15 cellular contexts compared by ENCODE assay signal in genomic region chr3:52202384-52203077, GRCh38. TPM values are rescaled to one million over a fixed set of nuclear protein-coding genes. Genes with fewer than 3 reads are reported as not detected.
DNase-seq lines count a peak whose midpoint lies in the region; ATAC-seq, FAIRE-seq and TF ChIP-seq lines count a peak whose summit lies in the region.
"Had no signal": no experiment of that assay in that cellular context is flagged by ENCODE, and none has a peak within 500 bp of the region (broad histone marks: within the 10 kb centered on the region; RNA-seq: fewer than 3 reads in every experiment).

No MANE protein-coding gene starts in this region.

- no peak for ATAC-seq in GM19328 (IDR thresholded peaks at IDR 0.05; ENCODE audit: unreplicated experiment)
- ATAC-seq: Right ventricle myocardium inferior had no signal

- no peak overlapping the region for H3K4me3 ChIP-seq in AG04450 (ENCODE audit: low read depth, low read length)
- no peak overlapping the region for H3K4me3 ChIP-seq in stomach
- H3K4me3 ChIP-seq: tibial artery had no signal

- TF ChIP-seq EP300 in stomach (IDR thresholded peaks at IDR 0.05), result no peak

- intact Hi-C loops in stomach (cut with DNase I; ENCODE audit: low total_unique reads), result no loop called here

- TF ChIP-seq POLR2A in stomach (IDR thresholded peaks at IDR 0.05), result no peak

- no peak for DNase-seq in AG04450 (ENCODE audit: low read depth, low spot score)
- DNase-seq in GM18507 (ENCODE audit: extremely low spot score, insufficient read length, low read depth), result no peak
- peak; percentile 16 for DNase-seq in OCI-M1 (lab: John Stamatoyannopoulos, UW)
- DNase-seq in NCI-H446 treated with DMSO at 0.1 percent for 48 hours (lab: John Stamatoyannopoulos, UW), result no peak
- DNase-seq in ureter (ENCODE audit: low spot score), result no peak
- DNase-seq in stomach, result no peak
- DNase-seq: activated CD4-positive, alpha-beta T cell treated with anti-CD3 and anti-CD28 coated beads for 48 hours; effector CD8-positive, alpha-beta T cell; NCI-H345; retina; tibial artery had no signal

- H3K27me3 ChIP-seq in AG04450 (ENCODE audit: control insufficient read depth, insufficient read depth, low read length) (no peaks in the 10 kb centered on the region), layer of hippocampus (ENCODE audit: control insufficient read depth, insufficient read depth, low read length) (no peaks in the 10 kb centered on the region), stomach (no peaks in the 10 kb centered on the region)
- H3K27me3 ChIP-seq: tibial artery had no signal

- POLR2A ChIA-PET in AG04450 (lab: Yijun Ruan, JAX), result interaction anchor here (2.3 kb wide), 1 partner anchor 14 kb away, joined by 6 read pairs; no protein-coding TSS in a partner anchor

- H3K36me3 ChIP-seq in stomach, result peaks cover 48 to 79% (median 73%) of the 10 kb centered on the region in 4 donors

- peak overlapping the region; percentile 21 for H3K27ac ChIP-seq in AG04450 (ENCODE audit: low read depth, low read length)
- peak overlapping the region; percentile 50 for H3K27ac ChIP-seq in layer of hippocampus (ENCODE audit: low read depth, low read length)
- H3K27ac ChIP-seq in stomach, result peak overlapping the region in 2 of 5 donors; percentile 27 to 40
- H3K27ac ChIP-seq: tibial artery had no signal

- FAIRE-seq in GM18507 (lab: Jason Lieb, UNC), result peak; percentile 45

- no peak for TF ChIP-seq CTCF in AG04450 (IDR thresholded peaks at IDR 0.05; ENCODE audit: low read depth, low read length)
- no peak for TF ChIP-seq CTCF in stomach (IDR thresholded peaks at IDR 0.05)

- H3K4me1 ChIP-seq in stomach, result peaks cover 28 to 74% (median 44%) of the 10 kb centered on the region in 4 donors

- H3K9me3 ChIP-seq in AG04450 (ENCODE audit: control insufficient read depth, insufficient read depth, low read length) (no peaks in the 10 kb centered on the region), stomach (no peaks in the 10 kb centered on the region)
- H3K9me3 ChIP-seq: tibial artery had no signal

- CTCF ChIA-PET in AG04450 (lab: Charles Lee), result interaction anchor here (0.7 to 2.4 kb wide), 3 partner anchors 13 to 226 kb away, joined by 3 to 23 read pairs (median 4); no protein-coding TSS in a partner anchor

- WGBS in stomach, 5 donors, result 77 to 91% (median 87%) methylated on average over 4 of the region's 4 CpGs

RNA-seq across cellular contexts. Expression of gene ALAS1, which starts 4.6 kb away (rescaled TPM):
- polyA plus RNA-seq in AG04450 (2011; rRNA removed) (61.4 and 61.7 TPM in 2 replicates), stomach (10 to 100 TPM; 35.6 to 59.1 (median 42.7) TPM)
- 63.9 and 85.0 TPM in 2 replicates for polyA minus RNA-seq in AG04450 (2011; rRNA and poly(A)+ RNA removed)
- total RNA-seq in ureter (144 TPM), stomach (10 to 100 TPM; 19.6 to 75.3 (median 33.4) TPM)

RNA-seq across cellular contexts. Expression of gene TLR9, which starts 22.9 kb away (rescaled TPM):
- polyA plus RNA-seq in AG04450 (2011; rRNA removed) (0.02 and 0.05 TPM in 2 replicates), stomach (under 1 TPM in 1 of 3 donors, not detected in 2; 0.18 TPM)
- polyA minus RNA-seq in AG04450 (2011; rRNA and poly(A)+ RNA removed), result not detected in 2 replicates
- total RNA-seq in ureter (0.26 TPM), stomach (not detected)
- total RNA-seq: H4 had no signal

RNA-seq across cellular contexts. Expression of gene TWF2, which starts 36.4 kb away (rescaled TPM):
- polyA plus RNA-seq in AG04450 (2011; rRNA removed) (96.6 and 128 TPM in 2 replicates), stomach (10 to 100 TPM; 37.5 to 58.7 (median 40.8) TPM)
- polyA minus RNA-seq in AG04450 (2011; rRNA and poly(A)+ RNA removed), result 61.0 and 91.5 TPM in 2 replicates
- total RNA-seq in ureter (65.3 TPM), stomach (100 to 1,000 TPM in 1 of 5 donors, 10 to 100 TPM in 4; 18.7 to 237 (median 39.1) TPM)

RNA-seq across cellular contexts. Expression of gene PPM1M, which starts 43.0 kb away (rescaled TPM):
- polyA plus RNA-seq in AG04450 (2011; rRNA removed) (29.2 and 34.4 TPM in 2 replicates), stomach (10 to 100 TPM; 16.4 to 25.7 (median 19.8) TPM)
- polyA minus RNA-seq in AG04450 (2011; rRNA and poly(A)+ RNA removed), result 26.5 and 33.5 TPM in 2 replicates
- total RNA-seq in ureter (16.1 TPM), stomach (10 to 100 TPM in 3 of 5 donors, 1 to 10 TPM in 2; 7.9 to 44.9 (median 11.0) TPM)

RNA-seq across cellular contexts. Expression of gene POC1A, which starts 48.3 kb away (rescaled TPM):
- polyA plus RNA-seq in AG04450 (2011; rRNA removed), result 4.1 and 4.5 TPM in 2 replicates
- 8.4 and 11.6 TPM in 2 replicates for polyA minus RNA-seq in AG04450 (2011; rRNA and poly(A)+ RNA removed)
- total RNA-seq in ureter, result 3.6 TPM
- 10 to 100 TPM in 1 of 5 donors, 1 to 10 TPM in 3, not detected in 1; 1.8 to 23.2 (median 3.5) TPM for total RNA-seq in stomach
- 1 to 10 TPM; 3.0 to 4.4 (median 3.5) TPM for polyA plus RNA-seq in stomach
